Comparison of ENCODE assay signal across 8 cellular contexts in genomic region chr10:98309366-98310355, GRCh38. TPM values are rescaled to one million over a fixed set of nuclear protein-coding genes. Genes with fewer than 3 reads are reported as not detected.
DNase-seq lines count a peak whose midpoint lies in the region; ATAC-seq and TF ChIP-seq lines count a peak whose summit lies in the region.

No MANE protein-coding gene starts in this region.

- H3K4me1 ChIP-seq in Panc1 (ENCODE audit: control insufficient read depth, insufficient read depth, low read length): peaks cover 13% of the 10 kb centered on the region

- peak overlapping the region in 1 of 2 experiments; percentile 43; a peak in 2 of 4 replicates for H3K4me3 ChIP-seq in Panc1 (ENCODE audit: low read depth in 2 of 2, low read length in 2 of 2)

- in situ Hi-C loops in Panc1 (cut with HindIII; ENCODE audit: low pct_unique_long_range_greater_than_20kb, low sequenced_read_pairs): no loop called here

- POLR2A ChIA-PET in Panc1 (lab: Charles Lee): interaction anchor here (1.3 kb wide), 1 partner anchor 42 kb away, joined by 3 read pairs; the partner anchor contains the start of gene LOXL4

- intact Hi-C loops in Panc1 (cut with micrococcal nuclease; ENCODE audit: unreplicated experiment) (loop anchor here (1.0 to 10.0 kb wide), 3 partner anchors 47 to 395 kb away; no protein-coding TSS in a partner anchor), left colon (cut with DNase I, micrococcal nuclease) (loop anchor here in 1 of 2 donors (2.0 kb wide), 1 partner anchor 139 kb away; no protein-coding TSS in a partner anchor)

- CTCF ChIA-PET in Panc1 (lab: Charles Lee): interaction anchor here (0.6 to 2.2 kb wide), 10 partner anchors 13 to 158 kb away, joined by 3 to 43 read pairs (median 6); partner anchors contain the start of gene LOXL4

- H3K9me3 ChIP-seq in Panc1 (ENCODE audit: control insufficient read depth, insufficient read depth, low read depth, low read length): no peaks in the 10 kb centered on the region

- H3K36me3 ChIP-seq in Panc1 (ENCODE audit: control insufficient read depth, insufficient read depth, low read length): no peaks in the 10 kb centered on the region

- no peaks in the 10 kb centered on the region for H3K27me3 ChIP-seq in Panc1 (ENCODE audit: control insufficient read depth, insufficient read depth, low read length)

- no peak overlapping the region; the same call in 1 of the 2 replicates for H3K27ac ChIP-seq in Panc1 (ENCODE audit: low read length)

- peak; percentile 95 for TF ChIP-seq CTCF in Panc1 (IDR thresholded peaks at IDR 0.05)

- peak; percentile 69 for DNase-seq in DMS 273 treated with DMSO at 0.1 percent for 48 hours (lab: John Stamatoyannopoulos, UW)
- DNase-seq in HT-29 (ENCODE audit: low spot score): peak; percentile 90
- no peak for DNase-seq in Panc1 (ENCODE audit: low read depth, low spot score)
- peak; percentile 77 for DNase-seq in dedifferentiated amniotic fluid mesenchymal stem cell (ENCODE audit: extremely low spot score)
- peak; percentile 48 to 73 for DNase-seq in left colon
- DNase-seq in stimulated activated CD8-positive, alpha-beta memory T cell treated with anti-CD3 and anti-CD28 coated beads, Interleukin-4, amount 100 ng/mL, for 24 hours (ENCODE audit: low read depth): peak; percentile 8
- DNase-seq in NCI-H1048 (lab: John Stamatoyannopoulos, UW): no peak

- peak; percentile 99 for ATAC-seq in Panc1
- peak; percentile 98 for ATAC-seq in left colon
- ATAC-seq in GM21529 (IDR thresholded peaks at IDR 0.05; ENCODE audit: unreplicated experiment): no peak

- no TSS peak for BruUV-seq in Panc1 (replicated peaks; lab: Mats Ljungman, UMichigan)

RNA-seq across cellular contexts. Expression of gene LOXL4, which starts 41.7 kb away (rescaled TPM):
- 19.6 and 23.0 TPM in 2 replicates for total RNA-seq in HT-29 (2014; rRNA removed; shearing (Covaris generic))
- total RNA-seq in Panc1 (2021; ENCODE audit: unreplicated experiment) (17.7 TPM), left colon (1 to 10 TPM in 1 of 2 donors, under 1 TPM in 1; 0.34 to 1.6 TPM)
- 19.7 TPM for polyA plus RNA-seq in Panc1 (2012; ENCODE audit: insufficient read length)

Comparison
In these comparisons a context has a peak if more than half of its experiments do, and no peak if none do; other contexts are left out.
1. DNase-seq: peak in DMS 273 treated with DMSO at 0.1 percent for 48 hours (single experiment), HT-29 (single experiment), dedifferentiated amniotic fluid mesenchymal stem cell (single experiment), left colon (2 of 2) and stimulated activated CD8-positive, alpha-beta memory T cell treated with anti-CD3 and anti-CD28 coated beads, Interleukin-4, amount 100 ng/mL, for 24 hours (single experiment); none in Panc1 (single experiment) and NCI-H1048 (single experiment).